8 cellular contexts compared by ENCODE assay signal in genomic region chr18:36187138-36187825, GRCh38. TPM values are rescaled to one million over a fixed set of nuclear protein-coding genes. Genes with fewer than 3 reads are reported as not detected.
DNase-seq lines count a peak whose midpoint lies in the region; ATAC-seq lines count a peak whose summit lies in the region.

Gene MOCOS, plus strand, starts transcription at chr18:36187497. Its CDS starts 43 bp downstream, at chr18:36187540.

- ATAC-seq in GM18520 (IDR thresholded peaks at IDR 0.05; ENCODE audit: unreplicated experiment) (peak; percentile 63), HG03064 (IDR thresholded peaks at IDR 0.05; ENCODE audit: low read depth, unreplicated experiment) (peak; percentile 84)

- H3K4me3 Mint-ChIP-seq in activated naive CD8-positive, alpha-beta T cell treated with anti-CD3 and anti-CD28 coated beads for 36 hours: peak within 1 kb of the TSS; percentile 71

- H3K27me3 Mint-ChIP-seq in activated naive CD8-positive, alpha-beta T cell treated with anti-CD3 and anti-CD28 coated beads for 36 hours: peaks cover 28% of the 10 kb centered on the region

- DNase-seq in A172 (ENCODE audit: low spot score): peak; percentile 61
- peak; percentile 70 for DNase-seq in RKO (ENCODE audit: low spot score)
- DNase-seq in activated naive CD8-positive, alpha-beta T cell treated with anti-CD3 and anti-CD28 coated beads for 36 hours: peak; percentile 44
- DNase-seq in cardiac septum (ENCODE audit: low spot score): peak; percentile 85
- DNase-seq in posterior cingulate gyrus: peak in 9 of 10 donors; percentile 27 to 90 (median 60)
- DNase-seq in NCI-H2081 (lab: John Stamatoyannopoulos, UW): no peak

- no peak within 1 kb of the TSS for H3K27ac Mint-ChIP-seq in activated naive CD8-positive, alpha-beta T cell treated with anti-CD3 and anti-CD28 coated beads for 36 hours

- H3K36me3 Mint-ChIP-seq in activated naive CD8-positive, alpha-beta T cell treated with anti-CD3 and anti-CD28 coated beads for 36 hours: no peaks in the 10 kb centered on the region

- no peaks in the 10 kb centered on the region for H3K4me1 Mint-ChIP-seq in activated naive CD8-positive, alpha-beta T cell treated with anti-CD3 and anti-CD28 coated beads for 36 hours

- H3K9me3 Mint-ChIP-seq in activated naive CD8-positive, alpha-beta T cell treated with anti-CD3 and anti-CD28 coated beads for 36 hours: no peaks in the 10 kb centered on the region

- intact Hi-C loops in cardiac septum (cut with DNase I): loop anchor here (5.0 to 10.0 kb wide), 3 partner anchors 60 to 248 kb away; partner anchors contain the start of genes ELP2 and SLC39A6
- intact Hi-C loops in posterior cingulate gyrus (cut with DNase I): no loop called here

RNA-seq across cellular contexts. Expression of gene MOCOS, which starts in this region (rescaled TPM):
- 3.3 and 3.9 TPM in 2 replicates for total RNA-seq in A172 (2014; rRNA removed; shearing (Covaris generic))
- under 1 TPM; 0.14 to 0.16 TPM for total RNA-seq in activated naive CD8-positive, alpha-beta T cell treated with anti-CD3 and anti-CD28 coated beads for 36 hours
- 0.38 TPM for total RNA-seq in cardiac septum

Comparison
In these comparisons a context has a peak if more than half of its experiments do, and no peak if none do; other contexts are left out.
1. Peak in DNase-seq in activated naive CD8-positive, alpha-beta T cell treated with anti-CD3 and anti-CD28 coated beads for 36 hours; RNA of the gene not detected or under 1 TPM.
2. Peak in DNase-seq in cardiac septum; RNA of the gene not detected or under 1 TPM.
3. DNase-seq: peak in A172 (single experiment), RKO (single experiment) and posterior cingulate gyrus (9 of 10); none in NCI-H2081 (0 of 2).